In genomic region chr1:17201201-17202021, GRCh38 we compare ENCODE assay signal across 2 cellular contexts.
TF ChIP-seq lines count a peak whose summit lies in the region.

No MANE protein-coding gene starts in this region.

TF ChIP-seq in A549, 52 proteins besides CTCF, POLR2A, EP300 and RAD21:
- no peak for TF ChIP-seq MAX (IDR thresholded peaks at IDR 0.05)
- TF ChIP-seq HOXA7 (CRISPR knock-in tag; IDR thresholded peaks at IDR 0.05) = no peak
- TF ChIP-seq PHF8 (IDR thresholded peaks at IDR 0.05; ENCODE audit: borderline replicate concordance, low read depth) = no peak
- TF ChIP-seq JUN (IDR thresholded peaks at IDR 0.05) = no peak
- TF ChIP-seq HOXB5 (CRISPR knock-in tag; IDR thresholded peaks at IDR 0.05) = no peak

TF ChIP-seq in IMR-90, 13 proteins besides CTCF, POLR2A, EP300 and RAD21:
- no peak for TF ChIP-seq ELK1 (IDR thresholded peaks at IDR 0.05; ENCODE audit: borderline replicate concordance, low read depth, low read length)
- TF ChIP-seq MAFK (IDR thresholded peaks at IDR 0.05; ENCODE audit: low read depth, low read length) = no peak
- TF ChIP-seq FOS (IDR thresholded peaks at IDR 0.05; ENCODE audit: low read depth, low read length) = no peak
- no peak for TF ChIP-seq MAZ (IDR thresholded peaks at IDR 0.05; ENCODE audit: borderline replicate concordance, low read depth, low read length)
- no peak for TF ChIP-seq RFX5 (IDR thresholded peaks at IDR 0.05; ENCODE audit: low read depth, low read length)
- TF ChIP-seq MXI1 (IDR thresholded peaks at IDR 0.05; ENCODE audit: borderline replicate concordance, low read depth, low read length) = no peak
- TF ChIP-seq RCOR1 (IDR thresholded peaks at IDR 0.05; ENCODE audit: insufficient replicate concordance, low read length) = no peak
- TF ChIP-seq, protein P1, sequence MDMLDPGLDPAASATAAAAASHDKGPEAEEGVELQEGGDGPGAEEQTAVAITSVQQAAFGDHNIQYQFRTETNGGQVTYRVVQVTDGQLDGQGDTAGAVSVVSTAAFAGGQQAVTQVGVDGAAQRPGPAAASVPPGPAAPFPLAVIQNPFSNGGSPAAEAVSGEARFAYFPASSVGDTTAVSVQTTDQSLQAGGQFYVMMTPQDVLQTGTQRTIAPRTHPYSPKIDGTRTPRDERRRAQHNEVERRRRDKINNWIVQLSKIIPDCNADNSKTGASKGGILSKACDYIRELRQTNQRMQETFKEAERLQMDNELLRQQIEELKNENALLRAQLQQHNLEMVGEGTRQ (IDR thresholded peaks at IDR 0.05; ENCODE audit: low read depth, low read length) = no peak
- no peak for TF ChIP-seq NFE2L2 (IDR thresholded peaks at IDR 0.05; ENCODE audit: low read depth, low read length)
- no peak for TF ChIP-seq CHD1 (IDR thresholded peaks at IDR 0.05; ENCODE audit: low read depth, low read length)
- no peak for TF ChIP-seq BHLHE40 (IDR thresholded peaks at IDR 0.05; ENCODE audit: low read depth, low read length)
- no peak for TF ChIP-seq SMC3 (IDR thresholded peaks at IDR 0.05; ENCODE audit: low read depth, low read length)
- no peak for TF ChIP-seq CEBPB (IDR thresholded peaks at IDR 0.05; ENCODE audit: low read depth, low read length)
